ENCODE assay signal across 9 cellular contexts in the genomic region with DNA sequence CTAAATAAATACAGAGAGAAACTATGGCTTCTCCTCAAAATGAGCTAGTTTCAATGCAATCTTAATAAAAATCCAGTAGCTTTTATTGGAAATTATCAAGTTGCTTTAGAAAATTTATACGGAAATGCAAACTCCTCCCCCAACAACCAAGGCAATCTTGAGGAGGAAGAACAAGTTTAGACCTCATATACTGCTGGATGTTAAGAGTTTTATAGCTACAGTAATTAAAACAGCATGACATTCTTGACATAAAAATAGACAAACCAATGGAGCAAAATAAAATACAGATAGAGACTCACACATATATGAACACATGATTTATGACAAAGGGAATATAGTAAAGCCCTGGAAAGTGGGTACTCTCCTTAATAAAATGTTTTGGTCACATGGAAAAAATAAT.
"Had no signal": no experiment of that assay in that cellular context is flagged by ENCODE, and none has a peak within 500 bp of the region (broad histone marks: within the 10 kb centered on the region; RNA-seq: fewer than 3 reads in every experiment).

No MANE protein-coding gene starts in this region.

- ATAC-seq: GM23338, HCT116 had no signal

- H3K36me3 ChIP-seq: HAP-1 had no signal

- DNase-seq: GM23248, GOT3, H7, H9, HCEC 1CT, HFFc6 had no signal

- H3K4me3 ChIP-seq: GM23248, GM23338, HAP-1 had no signal
